20 cellular contexts compared by ENCODE assay signal in genomic region chr1:55317673-55318072, GRCh38.
"Had no signal": no experiment of that assay in that cellular context is flagged by ENCODE, and none has a peak within 500 bp of the region (broad histone marks: within the 10 kb centered on the region; RNA-seq: fewer than 3 reads in every experiment).

No MANE protein-coding gene starts in this region.

- H3K4me1 ChIP-seq: prostate gland, tibial artery had no signal

- H3K27ac ChIP-seq: coronary artery, neutrophil, ovary, prostate gland, tibial artery had no signal

- ATAC-seq: stimulated activated effector memory CD8-positive, alpha-beta T cell treated with anti-CD3 and anti-CD28 coated beads, Interleukin-12 subunit alpha, Interleukin-12 subunit beta, amount 100 ng/mL, for 72 hours; stimulated activated naive CD8-positive, alpha-beta T cell treated with anti-CD3 and anti-CD28 coated beads, Interleukin-15, amount 100 ng/mL, for 72 hours had no signal

- H3K9me3 ChIP-seq: neutrophil, ovary, prostate gland, tibial artery had no signal

- H3K36me3 ChIP-seq: neutrophil, ovary, prostate gland, tibial artery had no signal

- H3K27me3 ChIP-seq: ovary, tibial artery had no signal

- DNase-seq: activated B cell treated with CpG ODN at 0.5 μM for 24 hours; activated CD4-positive, alpha-beta memory T cell treated with anti-CD3 and anti-CD28 coated beads for 36 hours; activated CD4-positive, alpha-beta T cell treated with anti-CD3 and anti-CD28 coated beads for 4 hours; activated naive CD4-positive, alpha-beta T cell treated with anti-CD3 and anti-CD28 coated beads for 36 hours; activated naive CD8-positive, alpha-beta T cell treated with anti-CD3 and anti-CD28 coated beads, Interleukin-2, amount 10 ng/mL, durations not matched to agents 7 days and 5 days; activated T-cell treated with anti-CD3 and anti-CD28 coated beads, Interleukin-2, amount 50 U/mL, for 48 hours; amniotic stem cell; cerebellar nuclear complex; erythroblast; immature natural killer cell; ovary; stimulated activated CD4-positive, alpha-beta T cell treated with anti-CD3 and anti-CD28 coated beads, Interleukin-2, amount 100 ng/mL, for 24 hours; stimulated activated naive CD8-positive, alpha-beta T cell treated with anti-CD3 and anti-CD28 coated beads, Interleukin-15, amount 100 ng/mL, for 72 hours; T-helper 1 cell; T-helper 9 cell; tibial artery had no signal

- H3K4me3 ChIP-seq: coronary artery, ovary, prostate gland, tibial artery had no signal
